ENCODE assay signal across 30 cellular contexts in the genomic region with DNA sequence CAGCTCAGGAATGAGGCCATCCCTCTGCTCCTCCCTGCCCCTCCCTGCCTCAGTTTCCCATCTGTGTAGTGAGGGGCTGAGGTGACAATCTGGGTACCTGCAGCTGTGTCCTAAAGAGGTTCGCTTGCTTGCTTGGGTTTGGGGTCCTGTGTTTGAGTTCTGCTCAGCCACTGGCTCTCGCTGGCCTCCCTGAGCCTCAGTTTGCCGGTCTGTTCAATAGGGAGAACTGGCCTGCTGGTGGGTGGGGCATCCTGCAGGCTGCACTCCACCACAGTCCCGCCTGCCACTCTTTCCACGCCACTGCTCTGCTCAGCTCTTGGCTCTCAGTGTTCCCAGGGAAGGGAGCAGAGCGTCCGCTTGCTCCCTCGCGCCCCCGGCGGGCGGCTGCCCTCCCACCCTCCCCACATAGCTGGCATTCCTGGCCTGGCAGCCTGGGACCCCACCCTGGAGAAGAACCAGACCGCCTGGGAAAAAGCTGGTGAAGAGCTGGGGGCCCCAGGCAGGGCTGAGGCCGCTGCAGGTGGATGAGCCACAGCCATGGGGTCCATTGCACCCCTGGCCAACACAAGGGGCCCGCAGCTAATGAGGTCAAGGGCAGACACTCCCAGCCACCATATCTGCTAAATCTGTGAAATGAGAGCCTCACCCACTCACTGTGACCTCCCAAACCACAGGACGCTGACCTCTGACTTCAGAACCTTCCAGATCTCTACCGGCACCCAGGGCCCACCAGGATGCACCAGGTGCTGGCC. TPM values are rescaled to one million over a fixed set of nuclear protein-coding genes. Genes with fewer than 3 reads are reported as not detected.
"Had no signal": no experiment of that assay in that cellular context is flagged by ENCODE, and none has a peak within 500 bp of the region (broad histone marks: within the 10 kb centered on the region; RNA-seq: fewer than 3 reads in every experiment).

No MANE protein-coding gene starts in this region.

- H3K9me3 Mint-ChIP-seq: immature natural killer cell; naive B cell; natural killer cell; nephron progenitor cell; stimulated activated memory B cell treated with anti-CD40 and anti-IgM and Interleukin-4, amounts not matched to agents 10 μg/mL and 1 μg/mL and 100 μg/mL, for 72 hours; stimulated activated naive CD8-positive, alpha-beta T cell treated with anti-CD3 and anti-CD28 coated beads, Interleukin-15, amount 100 ng/mL, for 72 hours had no signal

- H3K4me1 Mint-ChIP-seq: immature natural killer cell; natural killer cell; nephron progenitor cell; stimulated activated naive CD8-positive, alpha-beta T cell treated with anti-CD3 and anti-CD28 coated beads, Interleukin-15, amount 100 ng/mL, for 72 hours had no signal

- H3K27ac Mint-ChIP-seq: immature natural killer cell; natural killer cell; nephron progenitor cell; progenitor cell of endocrine pancreas; stimulated activated memory B cell treated with anti-CD40 and anti-IgM and Interleukin-4, amounts not matched to agents 10 μg/mL and 1 μg/mL and 100 μg/mL, for 72 hours; stimulated activated naive CD8-positive, alpha-beta T cell treated with anti-CD3 and anti-CD28 coated beads, Interleukin-15, amount 100 ng/mL, for 72 hours had no signal

- ATAC-seq: left colon; lower lobe of right lung; natural killer cell; sciatic nerve; stimulated activated memory B cell treated with anti-CD40 and anti-IgM and Interleukin-4, amounts not matched to agents 10 μg/mL and 1 μg/mL and 100 μg/mL, for 72 hours; stimulated activated naive CD8-positive, alpha-beta T cell treated with anti-CD3 and anti-CD28 coated beads, Interleukin-15, amount 100 ng/mL, for 72 hours had no signal

- H3K4me3 ChIP-seq: left lung, lower lobe of right lung, right atrium auricular region, spleen, tibial nerve, upper lobe of left lung, vagina had no signal

- H3K36me3 ChIP-seq: left lung, lower lobe of right lung, right atrium auricular region, spleen, tibial nerve, upper lobe of left lung, vagina had no signal

- H2AFZ ChIP-seq: parathyroid adenoma had no signal

- H3K27ac ChIP-seq: left lung, lower lobe of right lung, parathyroid adenoma, right atrium auricular region, spleen, tibial nerve, upper lobe of left lung, vagina had no signal

- H3K4me1 ChIP-seq: left lung, lower lobe of right lung, parathyroid adenoma, right atrium auricular region, spleen, upper lobe of left lung, vagina had no signal

- H3K36me3 Mint-ChIP-seq: immature natural killer cell; naive B cell; natural killer cell; stimulated activated memory B cell treated with anti-CD40 and anti-IgM and Interleukin-4, amounts not matched to agents 10 μg/mL and 1 μg/mL and 100 μg/mL, for 72 hours had no signal

- DNase-seq: hippocampal formation; immature natural killer cell; kidney; left colon; left lung; lower lobe of right lung; mammary epithelial cell; mesenchymal stem cell; naive B cell; natural killer cell; nephron progenitor cell; nucleus accumbens; small intestine; spleen; stimulated activated CD4-positive, alpha-beta T cell treated with anti-CD3 and anti-CD28 coated beads, Interleukin-1b, Interleukin-23, amount 100 ng/mL, for 48 hours; stimulated activated CD4-positive, alpha-beta T cell treated with anti-CD3 and anti-CD28 coated beads, Interleukin-2, amount 100 ng/mL, for 48 hours; stimulated activated CD4-positive, alpha-beta T cell treated with anti-CD3 and anti-CD28 coated beads, Interleukin-4, amount 100 ng/mL, for 4 hours; stimulated activated CD8-positive, alpha-beta memory T cell treated with anti-CD3 and anti-CD28 coated beads, Interleukin-4, amount 100 ng/mL, for 48 hours; stimulated activated naive CD4-positive, alpha-beta T cell treated with Interleukin-2 at 50 U/mL for 16 hours; stimulated activated naive CD8-positive, alpha-beta T cell treated with anti-CD3 and anti-CD28 coated beads, Interleukin-15, amount 100 ng/mL, for 72 hours had no signal

- H3K9me3 ChIP-seq: left lung, lower lobe of right lung, right atrium auricular region, spleen, tibial nerve, upper lobe of left lung, vagina had no signal

- H3K27me3 ChIP-seq: right atrium auricular region, upper lobe of left lung, vagina had no signal

- H3K79me2 ChIP-seq: parathyroid adenoma had no signal

- H3K4me3 Mint-ChIP-seq: immature natural killer cell; naive B cell; natural killer cell; nephron progenitor cell; stimulated activated memory B cell treated with anti-CD40 and anti-IgM and Interleukin-4, amounts not matched to agents 10 μg/mL and 1 μg/mL and 100 μg/mL, for 72 hours; stimulated activated naive CD8-positive, alpha-beta T cell treated with anti-CD3 and anti-CD28 coated beads, Interleukin-15, amount 100 ng/mL, for 72 hours had no signal

RNA-seq across cellular contexts. Expression of gene WNT7B, which starts 15.1 kb away (rescaled TPM):
- total RNA-seq: left colon, mononuclear cell, natural killer cell, pulmonary artery endothelial cell, sciatic nerve, spleen, tibial nerve had no signal
- polyA plus RNA-seq: immature natural killer cell, spleen had no signal
